ENCODE assay signal across 20 cellular contexts in genomic region chr3:48960841-48961413, GRCh38. TPM values are rescaled to one million over a fixed set of nuclear protein-coding genes. Genes with fewer than 3 reads are reported as not detected.
DNase-seq lines count a peak whose midpoint lies in the region; ATAC-seq, FAIRE-seq and TF ChIP-seq lines count a peak whose summit lies in the region.
"Had no signal": no experiment of that assay in that cellular context is flagged by ENCODE, and none has a peak within 500 bp of the region (broad histone marks: within the 10 kb centered on the region; RNA-seq: fewer than 3 reads in every experiment).

No MANE protein-coding gene starts in this region.

- no peak overlapping the region for H3K4me2 ChIP-seq in trophoblast cell (ENCODE audit: low read length)
- H3K4me2 ChIP-seq: A549 had no signal

- TF ChIP-seq CTCF in MCF 10A (IDR thresholded peaks at IDR 0.05; ENCODE audit: unreplicated experiment) (no peak), breast epithelium (IDR thresholded peaks at IDR 0.05) (no peak)

- H2BK120ac ChIP-seq in trophoblast cell (ENCODE audit: insufficient read depth, low read length, poor library complexity): no peak overlapping the region

- no peak overlapping the region for H2AFZ ChIP-seq in trophoblast cell (ENCODE audit: insufficient read depth, low read length, poor library complexity)

- POLR2A ChIA-PET in MCF 10A (lab: Yijun Ruan, JAX): interaction anchor here (1.4 kb wide), 1 partner anchor 9 kb away, joined by 4 read pairs; no protein-coding TSS in a partner anchor

- no TSS peak for BruUV-seq in MCF 10A (replicated peaks; lab: Mats Ljungman, UMichigan)

- DNase-seq in MCF 10A (ENCODE audit: unreplicated experiment) (peak; percentile 9), breast epithelium (ENCODE audit: low spot score in 2 of 2) (no peak), MV-4-11 (lab: John Stamatoyannopoulos, UW) (peak; percentile 57), fibroblast of peridontal ligament (ENCODE audit: extremely low read depth) (peak; percentile 73), substantia nigra (lab: John Stamatoyannopoulos, UW) (no peak), GM19239 (ENCODE audit: insufficient read length, low spot score) (no peak), trophoblast cell (no peak)
- DNase-seq: activated CD4-positive, alpha-beta T cell treated with anti-CD3 and anti-CD28 coated beads for 36 hours; activated CD8-positive, alpha-beta memory T cell treated with anti-CD3 and anti-CD28 coated beads, Interleukin-2, amount 10 ng/mL, durations not matched to agents 7 days and 5 days; adrenal gland; caudate nucleus; effector CD4-positive, alpha-beta T cell; esophagus squamous epithelium; midbrain; NCI-H1417 treated with DMSO at 0.1 percent for 48 hours; NCI-H2171; NCI-H748 treated with DMSO at 0.1 percent for 48 hours had no signal

- H3K79me1 ChIP-seq in trophoblast cell (ENCODE audit: low read length): no peaks in the 10 kb centered on the region

- no peak overlapping the region for H3K14ac ChIP-seq in trophoblast cell (ENCODE audit: low read length)

- H2BK12ac ChIP-seq in trophoblast cell (ENCODE audit: low read length): no peak overlapping the region

- no peaks in the 10 kb centered on the region for H3K27me3 Mint-ChIP-seq in MCF 10A (ENCODE audit: insufficient read depth, unreplicated experiment)
- H3K27me3 Mint-ChIP-seq: activated CD4-positive, alpha-beta T cell treated with anti-CD3 and anti-CD28 coated beads for 36 hours; activated CD8-positive, alpha-beta memory T cell treated with anti-CD3 and anti-CD28 coated beads, Interleukin-2, amount 10 ng/mL, durations not matched to agents 7 days and 5 days had no signal

- no peak overlapping the region for H3K27ac Mint-ChIP-seq in MCF 10A (ENCODE audit: low read depth, unreplicated experiment)
- H3K27ac Mint-ChIP-seq: activated CD8-positive, alpha-beta memory T cell treated with anti-CD3 and anti-CD28 coated beads, Interleukin-2, amount 10 ng/mL, durations not matched to agents 7 days and 5 days; CD14-positive monocyte had no signal

- H3K4me1 Mint-ChIP-seq in MCF 10A (ENCODE audit: insufficient read depth, unreplicated experiment): peaks cover 5% of the 10 kb centered on the region
- H3K4me1 Mint-ChIP-seq: CD14-positive monocyte had no signal

- intact Hi-C loops in MCF 10A (cut with micrococcal nuclease) (no loop called here), breast epithelium (cut with DNase I; ENCODE audit: low total_unique reads) (no loop called here)

- FAIRE-seq in GM19239 (lab: Jason Lieb, UNC): no peak
- FAIRE-seq: A549 had no signal

- H3K4me1 ChIP-seq in breast epithelium (no peaks in the 10 kb centered on the region), trophoblast cell (ENCODE audit: control insufficient read depth in 1 of 2, insufficient read depth in 2 of 2, low read length in 2 of 2) (peaks cover 0 to 2% of the 10 kb centered on the region in 2 experiments)
- H3K4me1 ChIP-seq: A549, esophagus squamous epithelium had no signal

- H3K4ac ChIP-seq in trophoblast cell (ENCODE audit: low read depth, low read length): no peak overlapping the region

- TF ChIP-seq POLR2A in breast epithelium (IDR thresholded peaks at IDR 0.05): no peak

- no CpG with 5 or more reads among the region's 4 CpGs for WGBS in trophoblast cell (ENCODE audit: extremely low coverage, insufficient coverage, insufficient read length)

- ATAC-seq in GM21390 (IDR thresholded peaks at IDR 0.05; ENCODE audit: unreplicated experiment): no peak
- ATAC-seq: A549; activated CD4-positive, alpha-beta T cell treated with anti-CD3 and anti-CD28 coated beads for 36 hours; activated CD8-positive, alpha-beta memory T cell treated with anti-CD3 and anti-CD28 coated beads, Interleukin-2, amount 10 ng/mL, durations not matched to agents 7 days and 5 days had no signal

- no peak overlapping the region for H2BK5ac ChIP-seq in trophoblast cell (ENCODE audit: low read depth, low read length, poor library complexity)

- no peaks in the 10 kb centered on the region for H3K27me3 ChIP-seq in breast epithelium
- no peaks in the 10 kb centered on the region for H3K27me3 ChIP-seq in trophoblast cell (ENCODE audit: insufficient read depth, low read length)
- H3K27me3 ChIP-seq: adrenal gland, esophagus squamous epithelium had no signal

- H3K36me3 ChIP-seq in breast epithelium (no peaks in the 10 kb centered on the region), trophoblast cell (ENCODE audit: control insufficient read depth in 1 of 2, insufficient read depth in 2 of 2, low read length in 2 of 2) (peaks cover 13 to 25% of the 10 kb centered on the region in 2 experiments)

- no peak overlapping the region for H4K91ac ChIP-seq in trophoblast cell (ENCODE audit: low read depth, low read length)

- CTCF ChIA-PET in MCF 10A (lab: Yijun Ruan, JAX): interaction anchor here (1.5 kb wide), 1 partner anchor 27 kb away, joined by 3 read pairs; no protein-coding TSS in a partner anchor

- H4K12ac ChIP-seq in trophoblast cell (ENCODE audit: low read depth, low read length): no peak overlapping the region

- H3K4me3 Mint-ChIP-seq in MCF 10A (ENCODE audit: unreplicated experiment): no peak overlapping the region
- H3K4me3 Mint-ChIP-seq: activated CD4-positive, alpha-beta T cell treated with anti-CD3 and anti-CD28 coated beads for 36 hours; activated CD8-positive, alpha-beta memory T cell treated with anti-CD3 and anti-CD28 coated beads, Interleukin-2, amount 10 ng/mL, durations not matched to agents 7 days and 5 days; CD14-positive monocyte had no signal

- no peaks in the 10 kb centered on the region for H3K79me2 ChIP-seq in trophoblast cell (ENCODE audit: control insufficient read depth, insufficient read depth, low read length, poor library complexity)

- no peak overlapping the region for H3K18ac ChIP-seq in trophoblast cell (ENCODE audit: low read length)

- H3K4me3 ChIP-seq in breast epithelium (no peak overlapping the region), trophoblast cell (ENCODE audit: low read depth, low read length) (no peak overlapping the region)
- H3K4me3 ChIP-seq: A549, adrenal gland, esophagus squamous epithelium had no signal

- H2AK5ac ChIP-seq in trophoblast cell (ENCODE audit: low read length): no peak overlapping the region

- H3K9ac ChIP-seq in trophoblast cell (ENCODE audit: low read length): no peak overlapping the region

- no peaks in the 10 kb centered on the region for H3K9me3 Mint-ChIP-seq in MCF 10A (ENCODE audit: unreplicated experiment)
- H3K9me3 Mint-ChIP-seq: CD14-positive monocyte had no signal

- H3K27ac ChIP-seq in breast epithelium (no peak overlapping the region), substantia nigra (ENCODE audit: low read depth, low read length, poor library complexity, severe bottlenecking) (no peak overlapping the region), trophoblast cell (ENCODE audit: low read depth, low read length) (no peak overlapping the region)
- H3K27ac ChIP-seq: A549, adrenal gland, esophagus squamous epithelium had no signal

- H3K36me3 Mint-ChIP-seq in MCF 10A (ENCODE audit: insufficient read depth, unreplicated experiment): peaks cover 75% of the 10 kb centered on the region

- H4K8ac ChIP-seq in trophoblast cell (ENCODE audit: low read depth, low read length): no peak overlapping the region

- H3K9me3 ChIP-seq in breast epithelium (no peaks in the 10 kb centered on the region), trophoblast cell (ENCODE audit: insufficient read depth, low read depth, low read length) (no peaks in the 10 kb centered on the region)
- H3K9me3 ChIP-seq: A549, adrenal gland, esophagus squamous epithelium had no signal

- no peak overlapping the region for H3K23ac ChIP-seq in trophoblast cell (ENCODE audit: low read length)

RNA-seq across cellular contexts. Expression of gene P4HTM, which starts 29.1 kb away (rescaled TPM):
- total RNA-seq in MCF 10A (2022) (18.8 and 26.1 TPM in 2 replicates), breast epithelium (10 to 100 TPM; 29.9 to 59.7 (median 58.7) TPM)
- 7.1 and 7.2 TPM in 2 replicates for polyA plus RNA-seq in trophoblast cell (2013)

RNA-seq across cellular contexts. Expression of gene ARIH2, which starts 42.3 kb away (rescaled TPM):
- 152 and 167 TPM in 2 replicates for total RNA-seq in MCF 10A (2022)
- total RNA-seq in breast epithelium: 100 to 1,000 TPM in 1 of 3 donors, 10 to 100 TPM in 2; 70.7 to 111 (median 100.0) TPM
- 50.1 and 52.1 TPM in 2 replicates for polyA plus RNA-seq in trophoblast cell (2013)

RNA-seq across cellular contexts. Expression of gene WDR6, which starts 46.3 kb away (rescaled TPM):
- total RNA-seq in MCF 10A (2022) (112 and 116 TPM in 2 replicates), breast epithelium (100 to 1,000 TPM in 2 of 3 donors, 10 to 100 TPM in 1; 57.9 to 143 (median 135) TPM)
- 72.0 and 72.8 TPM in 2 replicates for polyA plus RNA-seq in trophoblast cell (2013)

RNA-seq across cellular contexts. Expression of gene DALRD3, which starts 57.5 kb away (rescaled TPM):
- total RNA-seq in MCF 10A (2022) (41.8 and 42.7 TPM in 2 replicates), breast epithelium (10 to 100 TPM; 27.5 to 48.4 (median 37.7) TPM)
- 26.4 and 27.5 TPM in 2 replicates for polyA plus RNA-seq in trophoblast cell (2013)

Comparison
In these comparisons a context has a peak if more than half of its experiments do, and no peak if none do; other contexts are left out.
1. DNase-seq: peak in MCF 10A (single experiment), MV-4-11 (single experiment) and fibroblast of peridontal ligament (single experiment); none in breast epithelium (0 of 2), substantia nigra (0 of 49), GM19239 (single experiment) and trophoblast cell (0 of 2).